Comparison of ENCODE assay signal across 35 cellular contexts in genomic region chr11:43172477-43172876, GRCh38.
"Had no signal": no experiment of that assay in that cellular context is flagged by ENCODE, and none has a peak within 500 bp of the region (broad histone marks: within the 10 kb centered on the region; RNA-seq: fewer than 3 reads in every experiment).

No MANE protein-coding gene starts in this region.

- H3K9me3 ChIP-seq: MG63 had no signal

- DNase-seq: Karpas-422, Kasumi-1, MG63, MM.1S, MV-4-11, NCI-H1048, NCI-H1092, NCI-H1092 treated with DMSO at 0.1 percent for 48 hours, NCI-H1105, NCI-H1105 treated with DMSO at 0.1 percent for 48 hours, NCI-H1417, NCI-H1417 treated with DMSO at 0.1 percent for 48 hours, NCI-H1436, NCI-H1436 treated with DMSO at 0.1 percent for 48 hours, NCI-H146, NCI-H1694, NCI-H1694 treated with DMSO at 0.1 percent for 48 hours, NCI-H187, NCI-H187 treated with DMSO at 0.1 percent for 48 hours, NCI-H1930, NCI-H2029, NCI-H2029 treated with DMSO at 0.1 percent for 48 hours, NCI-H2081, NCI-H2081 treated with DMSO at 0.1 percent for 48 hours, NCI-H2107, NCI-H2171, NCI-H2171 treated with DMSO at 0.1 percent for 48 hours, NCI-H2227 treated with DMSO at 0.1 percent for 48 hours, NCI-H226, NCI-H345, NCI-H446, NCI-H446 treated with DMSO at 0.1 percent for 48 hours, NCI-H510A, NCI-H510A treated with DMSO at 0.1 percent for 48 hours had no signal

- H3K4me3 ChIP-seq: MG63 had no signal

- H3K27ac ChIP-seq: KMS-11 had no signal

- H3K36me3 ChIP-seq: MG63 had no signal
